ENCODE assay signal across 8 cellular contexts in genomic region chr6:35343092-35343834, GRCh38. TPM values are rescaled to one million over a fixed set of nuclear protein-coding genes. Genes with fewer than 3 reads are reported as not detected.
DNase-seq lines count a peak whose midpoint lies in the region; ATAC-seq and TF ChIP-seq lines count a peak whose summit lies in the region.

No MANE protein-coding gene starts in this region.

- H3K4me3 Mint-ChIP-seq in H9, result peak overlapping the region; percentile 89 to 91
- peak overlapping the region; percentile 89 to 99 (median 97) for H3K4me3 Mint-ChIP-seq in naive thymus-derived CD8-positive, alpha-beta T cell

- ATAC-seq in naive thymus-derived CD8-positive, alpha-beta T cell, result no peak
- ATAC-seq in HG03025 (IDR thresholded peaks at IDR 0.05; ENCODE audit: low FRiP score, unreplicated experiment) (no peak), GM19035 (IDR thresholded peaks at IDR 0.05; ENCODE audit: unreplicated experiment) (no peak)

- DNase-seq in H9, result no peak
- no peak for DNase-seq in SK-N-MC (ENCODE audit: low read depth, low spot score)
- no peak for DNase-seq in epithelial cell of esophagus (ENCODE audit: low read depth)
- DNase-seq in naive thymus-derived CD8-positive, alpha-beta T cell, result peak in 1 of 10 donors; percentile 14
- no peak for DNase-seq in DMS153 treated with DMSO at 0.1 percent for 48 hours (lab: John Stamatoyannopoulos, UW; ENCODE audit: unreplicated experiment)
- DNase-seq in NCI-H187 treated with DMSO at 0.1 percent for 48 hours (lab: John Stamatoyannopoulos, UW), result no peak

- peaks cover 5% of the 10 kb centered on the region for H3K23me2 ChIP-seq in H9 (ENCODE audit: insufficient read length, low read depth, low read length, poor library complexity, severe bottlenecking)

- no peak overlapping the region for H4K8ac ChIP-seq in H9 (replicated peaks; ENCODE audit: insufficient read length, low read depth, low read length)

- H3K79me1 ChIP-seq in H9 (ENCODE audit: insufficient read depth, low read depth, low read length, poor library complexity, severe bottlenecking), result no peaks in the 10 kb centered on the region

- H3K4me1 ChIP-seq in H9 (ENCODE audit: insufficient read depth, low read length), result peaks cover 5% of the 10 kb centered on the region; the same call in 1 of the 2 replicates

- peaks cover 13 to 16% of the 10 kb centered on the region in 2 experiments for H3K4me1 Mint-ChIP-seq in H9
- H3K4me1 Mint-ChIP-seq in naive thymus-derived CD8-positive, alpha-beta T cell, result peaks cover 33 to 61% (median 58%) of the 10 kb centered on the region in 4 donors

- H4K5ac ChIP-seq in H9 (ENCODE audit: insufficient read length, low read depth, low read length), result no peak overlapping the region

- H2AK5ac ChIP-seq in H9 (ENCODE audit: insufficient read length, low read length), result no peak overlapping the region

- no peak overlapping the region for H4K91ac ChIP-seq in H9 (ENCODE audit: insufficient read length, low read depth, low read length)

- peaks cover 2% of the 10 kb centered on the region; the same call in 1 of the 2 replicates for H3K79me2 ChIP-seq in H9 (ENCODE audit: insufficient read depth, low read length)

- H2AFZ ChIP-seq in H9 (ENCODE audit: low read length), result no peak overlapping the region

- no peak for TF ChIP-seq CTCF in H9 (conservative IDR thresholded peaks at IDR 0.05)
- TF ChIP-seq CTCF in epithelial cell of esophagus (IDR thresholded peaks at IDR 0.05; ENCODE audit: insufficient read depth, low read depth, low read length, missing control alignments), result no peak

- no peak overlapping the region for H3T11ph ChIP-seq in H9 (ENCODE audit: low read length)

- no peak overlapping the region for H2BK12ac ChIP-seq in H9 (ENCODE audit: insufficient read length, low read depth, low read length)

- WGBS in H9 (ENCODE audit: extremely low coverage, insufficient read length, low lambda C conversion rate), result no CpG with 5 or more reads among the region's 13 CpGs

- peaks cover 6 to 11% (median 8%) of the 10 kb centered on the region in 3 experiments; a peak in 5 of 7 replicates for H3K36me3 Mint-ChIP-seq in H9 (ENCODE audit: insufficient read depth in 1 of 3, low read depth in 3 of 3)
- H3K36me3 Mint-ChIP-seq in naive thymus-derived CD8-positive, alpha-beta T cell, result peaks cover 2 to 24% (median 6%) of the 10 kb centered on the region in 3 donors

- no peak overlapping the region for H3K23ac ChIP-seq in H9 (ENCODE audit: insufficient read length, low read depth, low read length)

- no peaks in the 10 kb centered on the region for H3K36me3 ChIP-seq in SK-N-MC (ENCODE audit: insufficient read depth, low read length)

- H3K27me3 Mint-ChIP-seq in H9 (ENCODE audit: low read depth), result no peaks in the 10 kb centered on the region; the same call in 1 of the 2 replicates
- no peaks in the 10 kb centered on the region for H3K27me3 Mint-ChIP-seq in naive thymus-derived CD8-positive, alpha-beta T cell

- H3K4ac ChIP-seq in H9 (ENCODE audit: low read depth, low read length), result no peak overlapping the region

- no peak overlapping the region for H2BK15ac ChIP-seq in H9 (ENCODE audit: low read depth, low read length)

- peak overlapping the region in 1 of 3 experiments; percentile 91; a peak in 2 of 7 replicates for H3K27ac Mint-ChIP-seq in H9
- H3K27ac Mint-ChIP-seq in naive thymus-derived CD8-positive, alpha-beta T cell, result peak overlapping the region; percentile 89 to 99 (median 95)

- no peak overlapping the region for H3K14ac ChIP-seq in H9 (ENCODE audit: insufficient read depth, low read length)

- no peaks in the 10 kb centered on the region for H3K27me3 ChIP-seq in H9 (ENCODE audit: insufficient read depth, low read length)

- no peak overlapping the region for H3K56ac ChIP-seq in H9 (ENCODE audit: insufficient read length, low read depth, low read length)

- peaks cover 8 to 9% of the 10 kb centered on the region in 2 experiments; a peak in 3 of 5 replicates for H3K9me3 Mint-ChIP-seq in H9
- H3K9me3 Mint-ChIP-seq in naive thymus-derived CD8-positive, alpha-beta T cell, result no peaks in the 10 kb centered on the region

- H2BK5ac ChIP-seq in H9 (ENCODE audit: insufficient read length, low read length), result no peak overlapping the region

- no peak overlapping the region for H3K27ac ChIP-seq in H9 (ENCODE audit: insufficient read length, low read depth, low read length)
- H3K27ac ChIP-seq in SK-N-MC, result no peak overlapping the region

- POLR2A ChIA-PET in naive thymus-derived CD8-positive, alpha-beta T cell (lab: Charles Lee), result interaction anchor here (0.6 to 4.4 kb wide), 11 partner anchors 11 to 124 kb away, joined by 3 to 67 read pairs (median 4); partner anchors contain the start of genes DEF6, FANCE and RPL10A

- peak overlapping the region; percentile 88 for H3K4me2 ChIP-seq in H9 (ENCODE audit: insufficient read depth, insufficient read length, low read length)

- no peak overlapping the region for H2BK20ac ChIP-seq in H9 (ENCODE audit: low read depth, low read length, poor library complexity, severe bottlenecking)

- H3K9me3 ChIP-seq in H9 (ENCODE audit: control insufficient read depth, low read depth, low read length) (no peaks in the 10 kb centered on the region), SK-N-MC (ENCODE audit: low read depth, low read length) (no peaks in the 10 kb centered on the region)

- no peak overlapping the region for H2BK120ac ChIP-seq in H9 (ENCODE audit: low read depth, low read length, poor library complexity, severe bottlenecking)

- H3K9ac ChIP-seq in H9 (ENCODE audit: extremely low read depth, insufficient read length, low read length) (peak overlapping the region; percentile 59), SK-N-MC (ENCODE audit: insufficient read length) (peak overlapping the region; percentile 73)

- H4K20me1 ChIP-seq in H9 (ENCODE audit: control insufficient read depth, insufficient read depth, insufficient read length), result no peaks in the 10 kb centered on the region

- no peak overlapping the region for H3K18ac ChIP-seq in H9 (ENCODE audit: insufficient read length, low read depth, low read length)

- H3K4me3 ChIP-seq in SK-N-MC, result peak overlapping the region; percentile 87
- H3K4me3 ChIP-seq in epithelial cell of esophagus (ENCODE audit: low read length), result peak overlapping the region; percentile 56

RNA-seq across cellular contexts. Expression of gene PPARD, which starts 0.9 kb away (rescaled TPM):
- 11.7 and 13.9 TPM in 2 replicates for total RNA-seq in H9 (2021)
- 10 to 100 TPM; 48.7 to 50.6 TPM for total RNA-seq in naive thymus-derived CD8-positive, alpha-beta T cell
- 10 to 100 TPM in 1 of 3 donors, 1 to 10 TPM in 2; 1.9 to 14.3 (median 5.5) TPM for polyA plus RNA-seq in naive thymus-derived CD8-positive, alpha-beta T cell

RNA-seq across cellular contexts. Expression of gene DEF6, which starts 45.6 kb away (rescaled TPM):
- 5.4 and 5.6 TPM in 2 replicates for total RNA-seq in H9 (2021)
- total RNA-seq in naive thymus-derived CD8-positive, alpha-beta T cell, result 100 to 1,000 TPM; 263 to 268 TPM
- polyA plus RNA-seq in naive thymus-derived CD8-positive, alpha-beta T cell, result 100 to 1,000 TPM in 2 of 3 donors, 10 to 100 TPM in 1; 93.7 to 196 (median 136) TPM

Comparison
In these comparisons a context has a peak if more than half of its experiments do, and no peak if none do; other contexts are left out.
1. RNA of gene DEF6, which starts 45.6 kb away (total RNA-seq): 263 to 268 TPM in naive thymus-derived CD8-positive, alpha-beta T cell; 5.4 to 5.6 TPM in H9; every median in the first group is over 10 times any median in the second.